Comparison of ENCODE assay signal across 20 cellular contexts in the genomic region with DNA sequence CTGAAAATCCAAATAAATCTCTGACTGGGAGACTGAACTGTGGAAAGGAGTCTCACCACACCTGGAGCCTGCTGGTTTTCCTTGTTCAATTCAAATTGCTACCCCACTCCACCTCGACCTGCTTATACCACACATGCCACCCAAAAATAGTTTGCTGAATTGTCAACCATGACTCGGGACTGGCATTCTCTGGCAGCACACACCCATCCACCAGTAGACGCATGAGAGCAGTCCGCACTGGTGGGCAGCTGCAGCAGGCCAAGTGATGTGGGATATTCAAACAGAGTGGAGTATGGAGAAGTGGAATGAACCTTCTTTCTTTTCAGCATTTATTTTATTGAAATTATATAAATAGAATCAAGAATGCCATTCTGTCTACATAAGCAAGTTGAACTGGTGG. TPM values are rescaled to one million over a fixed set of nuclear protein-coding genes. Genes with fewer than 3 reads are reported as not detected.
A peak's percentile ranks its signal among the peaks of the same experiment; 100 is the strongest.
DNase-seq lines count a peak whose midpoint lies in the region; ATAC-seq lines count a peak whose summit lies in the region.
"Had no signal": no experiment of that assay in that cellular context is flagged by ENCODE, and none has a peak within 500 bp of the region (broad histone marks: within the 10 kb centered on the region; RNA-seq: fewer than 3 reads in every experiment).

No MANE protein-coding gene starts in this region.

- intact Hi-C loops in dendritic cell treated with granulocyte-macrophage colony-stimulating factor and Interleukin-4, amounts not matched to agents 40 ng/mL and 50 ng/mL, for 4 days (cut with micrococcal nuclease), result loop anchor here (10.0 kb wide), 1 partner anchor 137 kb away; no protein-coding TSS in a partner anchor

- peak overlapping the region; percentile 43 for H3K27ac Mint-ChIP-seq in activated naive CD8-positive, alpha-beta T cell treated with anti-CD3 and anti-CD28 coated beads, Interleukin-2, amount 10 ng/mL, durations not matched to agents 7 days and 5 days
- no peak overlapping the region for H3K27ac Mint-ChIP-seq in activated naive CD8-positive, alpha-beta T cell treated with anti-CD3 and anti-CD28 coated beads for 36 hours
- peak overlapping the region; percentile 98 for H3K27ac Mint-ChIP-seq in dendritic cell treated with granulocyte-macrophage colony-stimulating factor and Interleukin-4, amounts not matched to agents 40 ng/mL and 50 ng/mL, for 4 days
- H3K27ac Mint-ChIP-seq in memory B cell, result peak overlapping the region; percentile 67

- no peaks in the 10 kb centered on the region for H3K27me3 Mint-ChIP-seq in activated naive CD8-positive, alpha-beta T cell treated with anti-CD3 and anti-CD28 coated beads, Interleukin-2, amount 10 ng/mL, durations not matched to agents 7 days and 5 days
- H3K27me3 Mint-ChIP-seq in activated naive CD8-positive, alpha-beta T cell treated with anti-CD3 and anti-CD28 coated beads for 36 hours, result no peaks in the 10 kb centered on the region
- no peaks in the 10 kb centered on the region for H3K27me3 Mint-ChIP-seq in dendritic cell treated with granulocyte-macrophage colony-stimulating factor and Interleukin-4, amounts not matched to agents 40 ng/mL and 50 ng/mL, for 4 days
- no peaks in the 10 kb centered on the region for H3K27me3 Mint-ChIP-seq in memory B cell

- POLR2A ChIA-PET in activated naive CD8-positive, alpha-beta T cell treated with anti-CD3 and anti-CD28 coated beads, Interleukin-2, amount 10 ng/mL, durations not matched to agents 7 days and 5 days (lab: Charles Lee), result no interaction called here

- peaks cover 50% of the 10 kb centered on the region for H3K36me3 Mint-ChIP-seq in activated naive CD8-positive, alpha-beta T cell treated with anti-CD3 and anti-CD28 coated beads, Interleukin-2, amount 10 ng/mL, durations not matched to agents 7 days and 5 days
- H3K36me3 Mint-ChIP-seq in activated naive CD8-positive, alpha-beta T cell treated with anti-CD3 and anti-CD28 coated beads for 36 hours, result peaks cover 21% of the 10 kb centered on the region
- H3K36me3 Mint-ChIP-seq in dendritic cell treated with granulocyte-macrophage colony-stimulating factor and Interleukin-4, amounts not matched to agents 40 ng/mL and 50 ng/mL, for 4 days (ENCODE audit: low read depth), result peaks cover 68% of the 10 kb centered on the region
- H3K36me3 Mint-ChIP-seq in memory B cell, result peaks cover 17% of the 10 kb centered on the region

- peak overlapping the region; percentile 35 for H3K27ac ChIP-seq in substantia nigra (ENCODE audit: low read depth, low read length, poor library complexity, severe bottlenecking)
- H3K27ac ChIP-seq: WERI-Rb-1 had no signal

- no peaks in the 10 kb centered on the region for H3K9me3 Mint-ChIP-seq in activated naive CD8-positive, alpha-beta T cell treated with anti-CD3 and anti-CD28 coated beads, Interleukin-2, amount 10 ng/mL, durations not matched to agents 7 days and 5 days
- H3K9me3 Mint-ChIP-seq in activated naive CD8-positive, alpha-beta T cell treated with anti-CD3 and anti-CD28 coated beads for 36 hours, result no peaks in the 10 kb centered on the region
- no peaks in the 10 kb centered on the region for H3K9me3 Mint-ChIP-seq in dendritic cell treated with granulocyte-macrophage colony-stimulating factor and Interleukin-4, amounts not matched to agents 40 ng/mL and 50 ng/mL, for 4 days
- no peaks in the 10 kb centered on the region for H3K9me3 Mint-ChIP-seq in memory B cell

- peaks cover 35% of the 10 kb centered on the region for H3K4me1 Mint-ChIP-seq in activated naive CD8-positive, alpha-beta T cell treated with anti-CD3 and anti-CD28 coated beads, Interleukin-2, amount 10 ng/mL, durations not matched to agents 7 days and 5 days
- H3K4me1 Mint-ChIP-seq in activated naive CD8-positive, alpha-beta T cell treated with anti-CD3 and anti-CD28 coated beads for 36 hours, result peaks cover 20% of the 10 kb centered on the region
- peaks cover 67% of the 10 kb centered on the region for H3K4me1 Mint-ChIP-seq in dendritic cell treated with granulocyte-macrophage colony-stimulating factor and Interleukin-4, amounts not matched to agents 40 ng/mL and 50 ng/mL, for 4 days (ENCODE audit: low read depth)
- peaks cover 13% of the 10 kb centered on the region for H3K4me1 Mint-ChIP-seq in memory B cell

- no peak overlapping the region for H3K4me3 Mint-ChIP-seq in activated naive CD8-positive, alpha-beta T cell treated with anti-CD3 and anti-CD28 coated beads, Interleukin-2, amount 10 ng/mL, durations not matched to agents 7 days and 5 days
- no peak overlapping the region for H3K4me3 Mint-ChIP-seq in activated naive CD8-positive, alpha-beta T cell treated with anti-CD3 and anti-CD28 coated beads for 36 hours
- H3K4me3 Mint-ChIP-seq in dendritic cell treated with granulocyte-macrophage colony-stimulating factor and Interleukin-4, amounts not matched to agents 40 ng/mL and 50 ng/mL, for 4 days, result no peak overlapping the region
- no peak overlapping the region for H3K4me3 Mint-ChIP-seq in memory B cell

- no peak for ATAC-seq in activated naive CD8-positive, alpha-beta T cell treated with anti-CD3 and anti-CD28 coated beads, Interleukin-2, amount 10 ng/mL, durations not matched to agents 7 days and 5 days (ENCODE audit: low read depth)
- no peak for ATAC-seq in memory B cell (ENCODE audit: low read depth)
- no peak for ATAC-seq in HG02884 (IDR thresholded peaks at IDR 0.05; ENCODE audit: unreplicated experiment)

- in situ Hi-C loops in G401 (cut with HindIII; ENCODE audit: low sequenced_read_pairs), result no loop called here

- DNase-seq in activated naive CD8-positive, alpha-beta T cell treated with anti-CD3 and anti-CD28 coated beads, Interleukin-2, amount 10 ng/mL, durations not matched to agents 7 days and 5 days, result no peak
- DNase-seq in activated naive CD8-positive, alpha-beta T cell treated with anti-CD3 and anti-CD28 coated beads for 36 hours, result no peak
- DNase-seq in memory B cell (ENCODE audit: low spot score in 2 of 2) (no peak), substantia nigra (lab: John Stamatoyannopoulos, UW) (no peak), G401 (ENCODE audit: low spot score) (no peak), GF-D8 (lab: John Stamatoyannopoulos, UW) (no peak)
- DNase-seq: activated CD4-positive, alpha-beta T cell treated with anti-CD3 and anti-CD28 coated beads, Interleukin-2, amount 50 U/mL, for 48 hours; activated naive CD4-positive, alpha-beta T cell treated with Interleukin-2 at 50 U/mL for 16 hours; aorta; EL; NCI-H526; occipital lobe; SK-N-SH; stimulated activated CD4-positive, alpha-beta T cell treated with anti-CD3 and anti-CD28 coated beads, Interleukin-4, amount 100 ng/mL, for 24 hours; WERI-Rb-1 had no signal

RNA-seq across cellular contexts. Expression of gene SYCP3, which starts 38.7 kb away (rescaled TPM):
- total RNA-seq in activated naive CD8-positive, alpha-beta T cell treated with anti-CD3 and anti-CD28 coated beads, Interleukin-2, amount 10 ng/mL, durations not matched to agents 7 days and 5 days, result 1 to 10 TPM in 1 of 2 experiments, under 1 TPM in 1; 0.94 to 1.1 TPM
- under 1 TPM; 0.21 to 0.22 TPM for total RNA-seq in activated naive CD8-positive, alpha-beta T cell treated with anti-CD3 and anti-CD28 coated beads for 36 hours
- not detected in 2 replicates for total RNA-seq in G401 (2014; rRNA removed; shearing (Covaris generic))
- total RNA-seq: dermis microvascular lymphatic vessel endothelial cell, IMR-90, RPMI7951 had no signal

RNA-seq across cellular contexts. Expression of gene GNPTAB, which starts 52.8 kb away (rescaled TPM):
- 10 to 100 TPM; 89.5 to 91.1 TPM for total RNA-seq in activated naive CD8-positive, alpha-beta T cell treated with anti-CD3 and anti-CD28 coated beads, Interleukin-2, amount 10 ng/mL, durations not matched to agents 7 days and 5 days
- total RNA-seq in activated naive CD8-positive, alpha-beta T cell treated with anti-CD3 and anti-CD28 coated beads for 36 hours, result 10 to 100 TPM; 44.9 to 47.4 TPM
- 10.4 and 13.6 TPM in 2 replicates for total RNA-seq in G401 (2014; rRNA removed; shearing (Covaris generic))
